1 cellular context compared by ENCODE assay signal in genomic region chr12:117044311-117044710, GRCh38.
TF ChIP-seq lines count a peak whose summit lies in the region.

No MANE protein-coding gene starts in this region.

TF ChIP-seq in K562, 482 proteins besides CTCF, POLR2A, EP300 and RAD21:
- TF ChIP-seq JUND (IDR thresholded peaks at IDR 0.05; ENCODE audit: borderline replicate concordance, low read depth, low read length): no peak
- no peak for TF ChIP-seq JUND (tag; IDR thresholded peaks at IDR 0.05; ENCODE audit: borderline replicate concordance, low read depth, low read length)
- TF ChIP-seq RAD51 (IDR thresholded peaks at IDR 0.05; ENCODE audit: borderline replicate concordance, low read depth): no peak
- TF ChIP-seq KDM1A (IDR thresholded peaks at IDR 0.05): no peak
- TF ChIP-seq UBTF (IDR thresholded peaks at IDR 0.05; ENCODE audit: borderline replicate concordance in 1 of 2, low read depth in 2 of 2, low read length in 2 of 2): no peak
- TF ChIP-seq SMARCA4 (IDR thresholded peaks at IDR 0.05): no peak
- TF ChIP-seq PURB (CRISPR knock-in tag; IDR thresholded peaks at IDR 0.05; ENCODE audit: low read depth): no peak
- no peak for TF ChIP-seq PREB (CRISPR knock-in tag; IDR thresholded peaks at IDR 0.05)
- TF ChIP-seq FOXA1 (IDR thresholded peaks at IDR 0.05; ENCODE audit: borderline replicate concordance): no peak
- no peak for TF ChIP-seq CEBPZ (IDR thresholded peaks at IDR 0.05; ENCODE audit: borderline replicate concordance, low read depth, low read length)
- no peak for TF ChIP-seq ATF1 (CRISPR knock-in tag; IDR thresholded peaks at IDR 0.05)
- no peak for TF ChIP-seq ATF1 (tag; IDR thresholded peaks at IDR 0.05)
- TF ChIP-seq MYNN (IDR thresholded peaks at IDR 0.05): no peak
- TF ChIP-seq MYNN (CRISPR knock-in tag; IDR thresholded peaks at IDR 0.05): no peak
- TF ChIP-seq ZNF408 (CRISPR knock-in tag; IDR thresholded peaks at IDR 0.05; ENCODE audit: low read depth): no peak
- TF ChIP-seq NUFIP1 (IDR thresholded peaks at IDR 0.05; ENCODE audit: partially characterized antibody): no peak
- no peak for TF ChIP-seq LCOR (CRISPR knock-in tag; IDR thresholded peaks at IDR 0.05)
- no peak for TF ChIP-seq CBX3 (IDR thresholded peaks at IDR 0.05; ENCODE audit: borderline replicate concordance in 1 of 2, low read length in 2 of 2)
- TF ChIP-seq ZNF780A (CRISPR knock-in tag; IDR thresholded peaks at IDR 0.05): no peak
